Comparison of ENCODE assay signal across 8 cellular contexts in the genomic region with DNA sequence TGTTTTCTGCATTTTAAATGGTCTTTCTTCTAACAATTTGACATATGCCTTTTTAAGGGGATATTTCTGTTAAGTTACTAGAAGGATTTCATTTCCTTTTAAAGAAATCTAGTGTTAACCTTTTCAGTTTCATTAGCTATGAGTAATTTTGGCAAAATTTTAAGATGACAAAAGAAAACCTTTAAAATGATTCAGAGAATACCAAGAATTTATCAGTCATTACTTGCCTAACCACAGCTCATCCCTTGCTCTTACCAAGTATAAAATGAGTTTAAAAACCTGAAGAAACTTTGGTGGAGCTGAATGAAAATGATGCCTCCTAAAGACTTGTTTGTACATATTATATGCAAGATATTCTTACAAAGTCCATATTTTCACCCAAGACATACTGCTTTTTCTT.
DNase-seq lines count a peak whose midpoint lies in the region; ATAC-seq and TF ChIP-seq lines count a peak whose summit lies in the region.

No MANE protein-coding gene starts in this region.

- peak overlapping the region; percentile 67 for H3K27ac ChIP-seq in foreskin keratinocyte
- H3K27ac ChIP-seq in gastroesophageal sphincter: no peak overlapping the region

- peak; percentile 52 for ATAC-seq in GM21717 (IDR thresholded peaks at IDR 0.05; ENCODE audit: unreplicated experiment)
- peak; percentile 87 for ATAC-seq in foreskin keratinocyte
- no peak for ATAC-seq in gastroesophageal sphincter

- H3K36me3 ChIP-seq in gastroesophageal sphincter: no peaks in the 10 kb centered on the region

- peak; percentile 54 for DNase-seq in GM12865 (ENCODE audit: low read depth)
- DNase-seq in LHCN-M2 (ENCODE audit: low read depth): peak; percentile 82
- peak; percentile 77 to 87 for DNase-seq in foreskin keratinocyte
- DNase-seq in NCI-H2029 (lab: John Stamatoyannopoulos, UW): no peak
- no peak for DNase-seq in KBM-7
- no peak for DNase-seq in OCI-M2 (lab: John Stamatoyannopoulos, UW; ENCODE audit: unreplicated experiment)

- TF ChIP-seq POLR2A in gastroesophageal sphincter (IDR thresholded peaks at IDR 0.05): no peak

- TF ChIP-seq CTCF in GM12865 (IDR thresholded peaks at IDR 0.05; ENCODE audit: insufficient read depth, low read depth, low read length, missing control alignments) (no peak), foreskin keratinocyte (conservative IDR thresholded peaks at IDR 0.05) (no peak), gastroesophageal sphincter (IDR thresholded peaks at IDR 0.05) (no peak)

- no peak overlapping the region for H3K4me3 ChIP-seq in GM12865 (ENCODE audit: low read depth, low read length)
- H3K4me3 ChIP-seq in gastroesophageal sphincter: no peak overlapping the region

- H3K9me3 ChIP-seq in gastroesophageal sphincter: no peaks in the 10 kb centered on the region

- H3K27me3 ChIP-seq in foreskin keratinocyte (no peaks in the 10 kb centered on the region), gastroesophageal sphincter (no peaks in the 10 kb centered on the region)

- in situ Hi-C loops in KBM-7 (cut with MboI; ENCODE audit: low pct_unique_long_range_greater_than_20kb, low sequenced_read_pairs): no loop called here

- no peak for TF ChIP-seq EP300 in gastroesophageal sphincter (IDR thresholded peaks at IDR 0.05)

- H3K4me1 ChIP-seq in foreskin keratinocyte: peaks cover 36% of the 10 kb centered on the region
- H3K4me1 ChIP-seq in gastroesophageal sphincter: peaks cover 0 to 15% (median 0%) of the 10 kb centered on the region in 3 donors

Comparison
In these comparisons a context has a peak if more than half of its experiments do, and no peak if none do; other contexts are left out.
1. DNase-seq: peak in GM12865 (single experiment), LHCN-M2 (single experiment) and foreskin keratinocyte (2 of 2); none in NCI-H2029 (single experiment), KBM-7 (single experiment) and OCI-M2 (single experiment).